Comparison of ENCODE assay signal across 31 cellular contexts in genomic region chr4:95114521-95114920, GRCh38.
"Had no signal": no experiment of that assay in that cellular context is flagged by ENCODE, and none has a peak within 500 bp of the region (broad histone marks: within the 10 kb centered on the region; RNA-seq: fewer than 3 reads in every experiment).

No MANE protein-coding gene starts in this region.

- H3K4me1 Mint-ChIP-seq: activated naive CD4-positive, alpha-beta T cell treated with anti-CD3 and anti-CD28 coated beads, Interleukin-2, amount 10 ng/mL, durations not matched to agents 7 days and 5 days; activated naive CD8-positive, alpha-beta T cell treated with anti-CD3 and anti-CD28 coated beads, Interleukin-2, amount 10 ng/mL, durations not matched to agents 7 days and 5 days; memory B cell; naive thymus-derived CD4-positive, alpha-beta T cell; stimulated activated memory B cell treated with anti-CD40 and anti-IgM and Interleukin-4, amounts not matched to agents 10 μg/mL and 1 μg/mL and 100 μg/mL, for 72 hours; stimulated activated naive CD8-positive, alpha-beta T cell treated with anti-CD3 and anti-CD28 coated beads, Interleukin-15, amount 100 ng/mL, for 72 hours; T-cell had no signal

- FAIRE-seq: colon, endometrium, keratinocyte, TTC549 had no signal

- H3K36me3 Mint-ChIP-seq: activated naive CD4-positive, alpha-beta T cell treated with anti-CD3 and anti-CD28 coated beads, Interleukin-2, amount 10 ng/mL, durations not matched to agents 7 days and 5 days; activated naive CD8-positive, alpha-beta T cell treated with anti-CD3 and anti-CD28 coated beads, Interleukin-2, amount 10 ng/mL, durations not matched to agents 7 days and 5 days; memory B cell; naive thymus-derived CD4-positive, alpha-beta T cell; stimulated activated memory B cell treated with anti-CD40 and anti-IgM and Interleukin-4, amounts not matched to agents 10 μg/mL and 1 μg/mL and 100 μg/mL, for 72 hours; T-cell had no signal

- DNase-seq: activated CD4-positive, alpha-beta T cell treated with anti-CD3 and anti-CD28 coated beads, Interleukin-2, amount 50 U/mL, for 1 hour; activated CD4-positive, CD25-positive, alpha-beta regulatory T cell treated with anti-CD3 and anti-CD28 coated beads, Interleukin-2, amount 50 U/mL, for 72 hours; activated effector memory CD4-positive, alpha-beta T cell treated with Interleukin-2 at 50 U/mL for 16 hours; activated naive CD4-positive, alpha-beta T cell treated with anti-CD3 and anti-CD28 coated beads, Interleukin-2, amount 10 ng/mL, durations not matched to agents 7 days and 5 days; activated naive CD8-positive, alpha-beta T cell treated with anti-CD3 and anti-CD28 coated beads, Interleukin-2, amount 10 ng/mL, durations not matched to agents 7 days and 5 days; central memory CD4-positive, alpha-beta T cell; effector CD8-positive, alpha-beta T cell; foreskin fibroblast; head of caudate nucleus; hippocampal formation; left colon; midbrain; ovary; psoas muscle; stimulated activated CD4-positive, alpha-beta T cell treated with anti-CD3 and anti-CD28 coated beads, Interleukin-1b, Interleukin-23, amount 100 ng/mL, for 48 hours; stimulated activated CD4-positive, alpha-beta T cell treated with anti-CD3 and anti-CD28 coated beads, Interleukin-4, amount 100 ng/mL, for 4 hours; stimulated activated CD8-positive, alpha-beta memory T cell treated with anti-CD3 and anti-CD28 coated beads, Interleukin-4, amount 100 ng/mL, for 48 hours; stimulated activated naive CD8-positive, alpha-beta T cell treated with anti-CD3 and anti-CD28 coated beads, Interleukin-15, amount 100 ng/mL, for 72 hours; substantia nigra; T-cell; upper lobe of left lung had no signal

- H3K27me3 Mint-ChIP-seq: memory B cell; stimulated activated memory B cell treated with anti-CD40 and anti-IgM and Interleukin-4, amounts not matched to agents 10 μg/mL and 1 μg/mL and 100 μg/mL, for 72 hours; T-cell had no signal

- ATAC-seq: left colon; naive thymus-derived CD4-positive, alpha-beta T cell; psoas muscle; stimulated activated memory B cell treated with anti-CD40 and anti-IgM and Interleukin-4, amounts not matched to agents 10 μg/mL and 1 μg/mL and 100 μg/mL, for 72 hours; stimulated activated naive CD8-positive, alpha-beta T cell treated with anti-CD3 and anti-CD28 coated beads, Interleukin-15, amount 100 ng/mL, for 72 hours; T-cell had no signal

- H3K9me3 Mint-ChIP-seq: activated naive CD4-positive, alpha-beta T cell treated with anti-CD3 and anti-CD28 coated beads, Interleukin-2, amount 10 ng/mL, durations not matched to agents 7 days and 5 days; activated naive CD8-positive, alpha-beta T cell treated with anti-CD3 and anti-CD28 coated beads, Interleukin-2, amount 10 ng/mL, durations not matched to agents 7 days and 5 days; memory B cell; naive thymus-derived CD4-positive, alpha-beta T cell; stimulated activated memory B cell treated with anti-CD40 and anti-IgM and Interleukin-4, amounts not matched to agents 10 μg/mL and 1 μg/mL and 100 μg/mL, for 72 hours; stimulated activated naive CD8-positive, alpha-beta T cell treated with anti-CD3 and anti-CD28 coated beads, Interleukin-15, amount 100 ng/mL, for 72 hours; T-cell had no signal

- H3K4me3 ChIP-seq: ascending aorta, ovary, psoas muscle, right atrium auricular region, smooth muscle cell, upper lobe of left lung had no signal

- H3K4me3 Mint-ChIP-seq: activated naive CD4-positive, alpha-beta T cell treated with anti-CD3 and anti-CD28 coated beads, Interleukin-2, amount 10 ng/mL, durations not matched to agents 7 days and 5 days; activated naive CD8-positive, alpha-beta T cell treated with anti-CD3 and anti-CD28 coated beads, Interleukin-2, amount 10 ng/mL, durations not matched to agents 7 days and 5 days; memory B cell; naive thymus-derived CD4-positive, alpha-beta T cell; stimulated activated memory B cell treated with anti-CD40 and anti-IgM and Interleukin-4, amounts not matched to agents 10 μg/mL and 1 μg/mL and 100 μg/mL, for 72 hours; stimulated activated naive CD8-positive, alpha-beta T cell treated with anti-CD3 and anti-CD28 coated beads, Interleukin-15, amount 100 ng/mL, for 72 hours; T-cell had no signal

- H3K27ac Mint-ChIP-seq: activated naive CD4-positive, alpha-beta T cell treated with anti-CD3 and anti-CD28 coated beads, Interleukin-2, amount 10 ng/mL, durations not matched to agents 7 days and 5 days; activated naive CD8-positive, alpha-beta T cell treated with anti-CD3 and anti-CD28 coated beads, Interleukin-2, amount 10 ng/mL, durations not matched to agents 7 days and 5 days; memory B cell; naive thymus-derived CD4-positive, alpha-beta T cell; stimulated activated memory B cell treated with anti-CD40 and anti-IgM and Interleukin-4, amounts not matched to agents 10 μg/mL and 1 μg/mL and 100 μg/mL, for 72 hours; stimulated activated naive CD8-positive, alpha-beta T cell treated with anti-CD3 and anti-CD28 coated beads, Interleukin-15, amount 100 ng/mL, for 72 hours; T-cell had no signal
